In genomic region chr9:127979333-127980055, GRCh38 we compare ENCODE assay signal across 8 cellular contexts. TPM values are rescaled to one million over a fixed set of nuclear protein-coding genes. Genes with fewer than 3 reads are reported as not detected.
A peak's percentile ranks its signal among the peaks of the same experiment; 100 is the strongest.
DNase-seq lines count a peak whose midpoint lies in the region; ATAC-seq, FAIRE-seq and TF ChIP-seq lines count a peak whose summit lies in the region.

No MANE protein-coding gene starts in this region.

- whole genome bisulfite sequencing in small intestine, 3 donors = 1 to 3% (median 1%) methylated on average over 24 of the region's 24 CpGs

- H3K4me3 ChIP-seq in OCI-LY1 (ENCODE audit: low read depth, low read length, poor library complexity, severe bottlenecking) (peak overlapping the region; percentile 83), bronchial epithelial cell (ENCODE audit: low read depth, low read length) (peak overlapping the region; percentile 81), kidney (ENCODE audit: low read length in 2 of 2) (peak overlapping the region; percentile 80 to 95), small intestine (ENCODE audit: low read depth in 1 of 2, low read length in 2 of 2) (peak overlapping the region; percentile 83 to 86)

- H3K27me3 ChIP-seq in OCI-LY1 (ENCODE audit: insufficient read depth, low read length) = no peaks in the 10 kb centered on the region
- no peaks in the 10 kb centered on the region for H3K27me3 ChIP-seq in bronchial epithelial cell (ENCODE audit: control insufficient read depth, insufficient read depth, low read length)
- H3K27me3 ChIP-seq in small intestine (ENCODE audit: control insufficient read depth in 2 of 2, insufficient read depth in 2 of 2, low read length in 2 of 2) = no peaks in the 10 kb centered on the region

- FAIRE-seq in bronchial epithelial cell (lab: Jason Lieb, UNC) = no peak
- no peak for FAIRE-seq in kidney (lab: Jason Lieb, UNC)
- no peak for FAIRE-seq in small intestine (lab: Jason Lieb, UNC)

- H3K9me3 ChIP-seq in OCI-LY1 (ENCODE audit: low read length) = no peaks in the 10 kb centered on the region
- no peaks in the 10 kb centered on the region for H3K9me3 ChIP-seq in kidney (ENCODE audit: control insufficient read depth in 1 of 2, low read length in 2 of 2)
- no peaks in the 10 kb centered on the region for H3K9me3 ChIP-seq in small intestine (ENCODE audit: control insufficient read depth, low read depth)

- H3K4me1 ChIP-seq in OCI-LY1 (ENCODE audit: insufficient read depth, low read length, severe bottlenecking) (peaks cover 79% of the 10 kb centered on the region), kidney (ENCODE audit: control insufficient read depth in 1 of 2, insufficient read depth in 1 of 2, low read depth in 1 of 2, low read length in 2 of 2) (peaks cover 41 to 42% of the 10 kb centered on the region in 2 donors), small intestine (ENCODE audit: control insufficient read depth in 2 of 2, insufficient read depth in 1 of 2, low read depth in 1 of 2, low read length in 1 of 2) (peaks cover 5 to 7% of the 10 kb centered on the region in 2 donors)

- H3K27ac ChIP-seq in OCI-LY1 (ENCODE audit: low read depth, low read length, poor library complexity, severe bottlenecking) (peak overlapping the region; percentile 90), kidney (ENCODE audit: low read depth in 2 of 2, low read length in 2 of 2) (peak overlapping the region; percentile 85 to 91), small intestine (ENCODE audit: low read depth in 1 of 2, low read length in 1 of 2) (peak overlapping the region; percentile 94 to 98)

- H3K27ac Mint-ChIP-seq in CD14-positive monocyte = peak overlapping the region in 2 of 7 donors; percentile 6 to 42

- DNase-seq in CD14-positive monocyte (ENCODE audit: low spot score) (no peak), bronchial epithelial cell (ENCODE audit: low read depth) (no peak), kidney (peak; percentile 87), small intestine (no peak), NCI-H1436 (lab: John Stamatoyannopoulos, UW) (no peak)

- H3K9me3 Mint-ChIP-seq in CD14-positive monocyte = peaks cover 0 to 4% (median 0%) of the 10 kb centered on the region in 7 donors

- intact Hi-C loops in CD14-positive monocyte (cut with micrococcal nuclease) = no loop called here
- intact Hi-C loops in kidney (cut with DNase I) = no loop called here

- H2AFZ ChIP-seq in OCI-LY1 (ENCODE audit: low read length) = no peak overlapping the region

- H4K20me1 ChIP-seq in OCI-LY1 (ENCODE audit: insufficient read depth, low read length) = no peaks in the 10 kb centered on the region

- H3K36me3 Mint-ChIP-seq in CD14-positive monocyte = peaks cover 0 to 3% of the 10 kb centered on the region in 2 donors

- peaks cover 27% of the 10 kb centered on the region for H3K4me1 Mint-ChIP-seq in CD14-positive monocyte

- TF ChIP-seq POLR2A in GM19099 (IDR thresholded peaks at IDR 0.05; ENCODE audit: extremely low read depth, insufficient read length, low read depth) = peak; percentile 65

- peak overlapping the region; percentile 88 to 94 for H3K4me3 Mint-ChIP-seq in CD14-positive monocyte

- no peaks in the 10 kb centered on the region for H3K9me2 ChIP-seq in OCI-LY1 (ENCODE audit: low read depth, low read length)

- H3K79me2 ChIP-seq in OCI-LY1 (ENCODE audit: insufficient read depth, low read length) = peaks cover 57% of the 10 kb centered on the region

- no peak for TF ChIP-seq CTCF in CD14-positive monocyte (IDR thresholded peaks at IDR 0.05)
- TF ChIP-seq CTCF in OCI-LY1 (IDR thresholded peaks at IDR 0.05; ENCODE audit: low read length) = no peak
- TF ChIP-seq CTCF in bronchial epithelial cell (IDR thresholded peaks at IDR 0.05; ENCODE audit: insufficient read depth, low read length, severe bottlenecking) = no peak
- TF ChIP-seq CTCF in kidney (IDR thresholded peaks at IDR 0.05; ENCODE audit: borderline replicate concordance, extremely low read depth, insufficient read depth) = no peak

- no peaks in the 10 kb centered on the region for H3F3A ChIP-seq in OCI-LY1 (ENCODE audit: insufficient read depth, low read length)

- H3K9ac ChIP-seq in OCI-LY1 (ENCODE audit: low read length) = peak overlapping the region; percentile 91
- H3K9ac ChIP-seq in kidney (ENCODE audit: low read length in 2 of 2) = peak overlapping the region; percentile 83 to 88

- ATAC-seq in HG02840 (IDR thresholded peaks at IDR 0.05; ENCODE audit: low FRiP score, unreplicated experiment) = no peak

- peaks cover 15 to 19% (median 15%) of the 10 kb centered on the region in 3 donors for H3K27me3 Mint-ChIP-seq in CD14-positive monocyte (ENCODE audit: low read depth in 3 of 3)

- H3K36me3 ChIP-seq in OCI-LY1 (ENCODE audit: insufficient read depth, low read length) = peaks cover 27% of the 10 kb centered on the region
- H3K36me3 ChIP-seq in bronchial epithelial cell (ENCODE audit: control insufficient read depth, insufficient read depth, low read length) = peaks cover 1% of the 10 kb centered on the region
- no peaks in the 10 kb centered on the region for H3K36me3 ChIP-seq in kidney (ENCODE audit: control insufficient read depth in 1 of 2, insufficient read depth in 2 of 2, low read length in 2 of 2)
- H3K36me3 ChIP-seq in small intestine (ENCODE audit: control insufficient read depth in 2 of 2, insufficient read depth in 2 of 2, low read length in 2 of 2) = no peaks in the 10 kb centered on the region

- H3K4me2 ChIP-seq in OCI-LY1 (ENCODE audit: low read length) = peak overlapping the region; percentile 90

RNA-seq across cellular contexts. Expression of gene EEIG1, which starts 1.3 kb away (rescaled TPM):
- polyA plus RNA-seq in CD14-positive monocyte = 1 to 10 TPM in 1 of 2 donors, under 1 TPM in 1; 0.86 to 2.3 TPM
- 7.4 and 41.3 TPM in 2 replicates for total RNA-seq in bronchial epithelial cell
- total RNA-seq in kidney = 75.9 TPM
- polyA plus RNA-seq in kidney (ENCODE audit: insufficient read depth, low read depth, low replicate concordance) = 34.3 TPM
- 100 to 1,000 TPM in 1 of 3 donors, 10 to 100 TPM in 2; 43.9 to 123 (median 69.4) TPM for polyA plus RNA-seq in small intestine

RNA-seq across cellular contexts. Expression of gene DPM2, which starts 41.8 kb away (rescaled TPM):
- 10 to 100 TPM; 25.4 to 28.7 TPM for polyA plus RNA-seq in CD14-positive monocyte
- total RNA-seq in bronchial epithelial cell = 11.8 and 17.4 TPM in 2 replicates
- total RNA-seq in kidney = 42.8 TPM
- polyA plus RNA-seq in kidney (ENCODE audit: insufficient read depth, low read depth, low replicate concordance) = 70.0 TPM
- polyA plus RNA-seq in small intestine = 10 to 100 TPM; 23.2 to 46.0 (median 37.8) TPM

RNA-seq across cellular contexts. Expression of gene PIP5KL1, which starts 48.9 kb away (rescaled TPM):
- under 1 TPM; 0.31 to 0.57 TPM for polyA plus RNA-seq in CD14-positive monocyte
- 2.1 and 5.1 TPM in 2 replicates for total RNA-seq in bronchial epithelial cell
- total RNA-seq in kidney = 3.0 TPM
- polyA plus RNA-seq in kidney (ENCODE audit: insufficient read depth, low read depth, low replicate concordance) = 4.3 TPM
- under 1 TPM in 2 of 3 donors, not detected in 1; 0.60 to 0.81 TPM for polyA plus RNA-seq in small intestine

Comparison
In these comparisons a context has a peak if more than half of its experiments do, and no peak if none do; other contexts are left out.
1. RNA of gene EEIG1, which starts 1.3 kb away (polyA plus RNA-seq): 43.9 to 123 TPM in small intestine and 34.3 TPM in kidney (single experiment); 0.86 to 2.3 TPM in CD14-positive monocyte; every median in the first group is over 10 times any median in the second.
2. Peak in every context shown above with its lines, with median percentiles within 50 percentile points of each other: H3K27ac ChIP-seq and H3K4me3 ChIP-seq.